Comparison of ENCODE assay signal across 10 cellular contexts in the genomic region with DNA sequence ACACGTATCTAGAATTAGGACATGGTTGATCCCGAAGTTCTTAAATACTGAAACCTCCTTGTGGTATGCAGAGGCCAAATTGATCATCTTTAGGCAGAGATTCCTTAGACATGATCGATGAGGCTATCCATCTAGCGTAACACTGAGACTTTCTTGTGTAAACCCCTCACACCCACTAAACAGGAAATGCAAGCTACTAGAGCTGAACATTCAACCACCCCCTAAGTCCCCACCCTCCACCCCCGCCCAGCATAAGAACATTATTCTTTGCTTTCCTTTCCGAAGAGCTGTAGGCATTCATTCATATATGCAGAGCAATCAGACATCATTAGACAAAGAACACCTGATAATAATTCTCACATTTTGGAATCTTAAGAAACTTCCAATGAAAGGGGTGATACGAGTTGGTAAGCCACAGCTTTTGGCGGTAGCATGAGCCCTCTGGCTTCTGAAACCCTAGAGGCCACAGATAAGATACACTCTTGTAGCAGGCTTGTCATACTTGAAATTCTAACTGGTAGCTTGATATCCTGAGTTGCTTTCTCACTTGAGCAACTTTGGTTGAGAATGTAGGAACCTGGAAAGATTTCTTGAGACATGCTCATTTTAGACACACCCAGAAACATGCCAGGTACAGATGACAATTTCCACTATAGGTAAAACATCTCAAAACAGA. TPM values are rescaled to one million over a fixed set of nuclear protein-coding genes. Genes with fewer than 3 reads are reported as not detected.
A peak's percentile ranks its signal among the peaks of the same experiment; 100 is the strongest.
DNase-seq lines count a peak whose midpoint lies in the region; ATAC-seq, FAIRE-seq and TF ChIP-seq lines count a peak whose summit lies in the region.
"Had no signal": no experiment of that assay in that cellular context is flagged by ENCODE, and none has a peak within 500 bp of the region (broad histone marks: within the 10 kb centered on the region; RNA-seq: fewer than 3 reads in every experiment).

No MANE protein-coding gene starts in this region.

- H3K9me3 ChIP-seq in effector memory CD4-positive, alpha-beta T cell (ENCODE audit: control insufficient read depth, low read length): no peaks in the 10 kb centered on the region
- H3K9me3 ChIP-seq in heart left ventricle (no peaks in the 10 kb centered on the region), esophagus squamous epithelium (no peaks in the 10 kb centered on the region)
- H3K9me3 ChIP-seq: body of pancreas had no signal

- H3K36me3 ChIP-seq in effector memory CD4-positive, alpha-beta T cell (ENCODE audit: control insufficient read depth, insufficient read depth, low read length): no peaks in the 10 kb centered on the region
- H3K36me3 ChIP-seq in heart left ventricle (peaks cover 0 to under 1% (median 0%) of the 10 kb centered on the region in 9 donors), esophagus squamous epithelium (no peaks in the 10 kb centered on the region)

- TF ChIP-seq POLR2A in GM12892 (IDR thresholded peaks at IDR 0.05; ENCODE audit: low read depth, low read length) (peak; percentile 48; the same call in 1 of the 2 replicates), heart left ventricle (IDR thresholded peaks at IDR 0.05) (no peak), esophagus squamous epithelium (IDR thresholded peaks at IDR 0.05) (no peak)

- H3K27ac ChIP-seq in effector memory CD4-positive, alpha-beta T cell (ENCODE audit: insufficient read depth, low read length, poor library complexity, severe bottlenecking): peak overlapping the region; percentile 50
- H3K27ac ChIP-seq in heart left ventricle (peak overlapping the region in 1 of 12 donors; percentile 80), esophagus squamous epithelium (no peak overlapping the region)

- intact Hi-C loops in heart left ventricle (cut with DNase I) (no loop called here), esophagus squamous epithelium (cut with DNase I) (no loop called here)

- 46 to 53% (median 51%) methylated on average over 8 of the region's 8 CpGs for WGBS in heart left ventricle, 4 donors
- WGBS in esophagus squamous epithelium, 2 donors: 39 to 44% methylated on average over 8 of the region's 8 CpGs

- FAIRE-seq in GM12892 (lab: Jason Lieb, UNC): no peak

- H3K4me1 ChIP-seq in effector memory CD4-positive, alpha-beta T cell (ENCODE audit: control insufficient read depth, insufficient read depth, low read length, poor library complexity, severe bottlenecking): peaks cover 94% of the 10 kb centered on the region
- H3K4me1 ChIP-seq in heart left ventricle (peaks cover 0 to 100% (median 53%) of the 10 kb centered on the region in 12 donors), esophagus squamous epithelium (peaks cover 0 to 57% (median 21%) of the 10 kb centered on the region in 3 donors)
- H3K4me1 ChIP-seq: body of pancreas had no signal

- DNase-seq in GM12892 (ENCODE audit: insufficient read length) (no peak), heart left ventricle (no peak), esophagus squamous epithelium (lab: John Stamatoyannopoulos, UW) (no peak), iPS-NIHi7 (ENCODE audit: extremely low spot score) (no peak), mesenteric fat pad (ENCODE audit: low spot score) (no peak)
- no peak for DNase-seq in effector memory CD4-positive, alpha-beta T cell
- DNase-seq: body of pancreas had no signal

- peak; percentile 41 for ATAC-seq in GM21360 (IDR thresholded peaks at IDR 0.05; ENCODE audit: unreplicated experiment)
- peak; percentile 50 for ATAC-seq in HG03432 (IDR thresholded peaks at IDR 0.05; ENCODE audit: unreplicated experiment)
- no peak for ATAC-seq in heart left ventricle
- ATAC-seq: body of pancreas, Panc1 had no signal

- TF ChIP-seq CTCF in heart left ventricle (IDR thresholded peaks at IDR 0.05) (no peak), esophagus squamous epithelium (IDR thresholded peaks at IDR 0.05) (no peak)

- H3K27me3 ChIP-seq in effector memory CD4-positive, alpha-beta T cell (replicated peaks; ENCODE audit: control insufficient read depth, insufficient read depth, low read length, poor library complexity, severe bottlenecking): no peaks in the 10 kb centered on the region
- H3K27me3 ChIP-seq in heart left ventricle: no peaks in the 10 kb centered on the region
- H3K27me3 ChIP-seq in esophagus squamous epithelium: no peaks in the 10 kb centered on the region
- H3K27me3 ChIP-seq: body of pancreas had no signal

- no peak overlapping the region for H3K4me3 ChIP-seq in effector memory CD4-positive, alpha-beta T cell (ENCODE audit: insufficient read depth, low read depth, low read length, poor library complexity, severe bottlenecking)
- H3K4me3 ChIP-seq in heart left ventricle (no peak overlapping the region), esophagus squamous epithelium (no peak overlapping the region)
- H3K4me3 ChIP-seq: body of pancreas had no signal

RNA-seq across cellular contexts. Expression of gene FLI1, which starts 42.2 kb away (rescaled TPM):
- 30.8 TPM for polyA plus RNA-seq in GM12892 (2012; ENCODE audit: missing spikeins)
- total RNA-seq in heart left ventricle: 10 to 100 TPM in 8 of 9 donors, 1 to 10 TPM in 1; 9.7 to 41.4 (median 19.4) TPM
- polyA plus RNA-seq in heart left ventricle: 10 to 100 TPM in 1 of 2 donors, 1 to 10 TPM in 1; 6.7 to 12.4 TPM
- 10 to 100 TPM in 2 of 4 donors, 1 to 10 TPM in 2; 1.5 to 24.6 (median 7.4) TPM for total RNA-seq in esophagus squamous epithelium
- total RNA-seq in mesenteric fat pad: 30.9 TPM

Comparison
In these comparisons a context has a peak if more than half of its experiments do, and no peak if none do; other contexts are left out.
1. ATAC-seq: peak in GM21360 (single experiment) and HG03432 (single experiment); none in heart left ventricle (0 of 4).